In the genomic region with DNA sequence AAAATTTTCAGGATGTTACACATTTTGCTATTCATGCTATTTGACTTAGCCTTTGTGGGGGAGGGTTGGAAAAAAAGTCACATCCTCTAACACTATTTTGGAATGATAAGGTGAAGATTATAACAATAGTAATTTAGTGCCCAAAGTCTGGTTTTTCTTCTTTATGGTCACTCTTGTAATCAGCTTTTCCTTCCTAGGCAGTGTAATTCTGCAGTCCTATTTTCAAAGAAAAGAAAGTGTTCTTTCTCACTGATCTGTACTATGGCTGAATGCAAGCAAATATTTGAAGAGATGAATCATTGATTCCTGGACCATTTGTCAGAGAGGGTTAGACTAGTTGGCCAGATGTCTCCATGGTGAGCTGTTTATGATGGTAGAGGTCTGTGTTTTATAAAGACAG, we compare ENCODE assay signal across 11 cellular contexts. TPM values are rescaled to one million over a fixed set of nuclear protein-coding genes. Genes with fewer than 3 reads are reported as not detected.
DNase-seq lines count a peak whose midpoint lies in the region; TF ChIP-seq lines count a peak whose summit lies in the region.
"Had no signal": no experiment of that assay in that cellular context is flagged by ENCODE, and none has a peak within 500 bp of the region (broad histone marks: within the 10 kb centered on the region; RNA-seq: fewer than 3 reads in every experiment).

No MANE protein-coding gene starts in this region.

- CTCF ChIA-PET in activated naive CD4-positive, alpha-beta T cell treated with anti-CD3 and anti-CD28 coated beads for 36 hours (lab: Charles Lee) = interaction anchor here (0.6 to 1.2 kb wide), 2 partner anchors 9 to 25 kb away, joined by 4 to 6 read pairs; partner anchors contain the start of genes PSME3IP1 and RSPRY1

- H3K27me3 Mint-ChIP-seq in activated naive CD4-positive, alpha-beta T cell treated with anti-CD3 and anti-CD28 coated beads for 36 hours (ENCODE audit: low read depth) = no peaks in the 10 kb centered on the region

- H3K36me3 Mint-ChIP-seq in activated naive CD4-positive, alpha-beta T cell treated with anti-CD3 and anti-CD28 coated beads for 36 hours (ENCODE audit: low read depth) = peaks cover 4% of the 10 kb centered on the region

- intact Hi-C loops in activated naive CD4-positive, alpha-beta T cell treated with anti-CD3 and anti-CD28 coated beads for 36 hours (cut with micrococcal nuclease) = loop anchor here (5.0 kb wide), 1 partner anchor 33 kb away; no protein-coding TSS in a partner anchor

- peaks cover 40% of the 10 kb centered on the region for H3K4me1 Mint-ChIP-seq in activated naive CD4-positive, alpha-beta T cell treated with anti-CD3 and anti-CD28 coated beads for 36 hours (ENCODE audit: low read depth)

- no peak for TF ChIP-seq CTCF in choroid plexus epithelial cell (conservative IDR thresholded peaks at IDR 0.05; ENCODE audit: low read depth, low read length)

- no peak overlapping the region for H3K4me3 ChIP-seq in choroid plexus epithelial cell (ENCODE audit: low read depth, low read length)
- H3K4me3 ChIP-seq: GM12878 had no signal

- peak; percentile 36 for DNase-seq in COLO829 (ENCODE audit: low spot score)
- DNase-seq in NCI-H146 (lab: John Stamatoyannopoulos, UW) = peak; percentile 60
- peak; percentile 96 for DNase-seq in choroid plexus epithelial cell (ENCODE audit: low read depth)
- DNase-seq in myocyte (ENCODE audit: low read depth) = peak; percentile 85
- DNase-seq in T-helper 1 cell = no peak
- DNase-seq in erythroblast (lab: John Stamatoyannopoulos, UW) = no peak
- no peak for DNase-seq in NCI-H2171 (lab: John Stamatoyannopoulos, UW)
- DNase-seq in activated naive CD4-positive, alpha-beta T cell treated with anti-CD3 and anti-CD28 coated beads for 36 hours = no peak
- DNase-seq: amygdala had no signal

- no peak for TF ChIP-seq POLR2A in erythroblast (IDR thresholded peaks at IDR 0.05; ENCODE audit: low read length)

- no peak overlapping the region for H3K4me3 Mint-ChIP-seq in activated naive CD4-positive, alpha-beta T cell treated with anti-CD3 and anti-CD28 coated beads for 36 hours
- H3K4me3 Mint-ChIP-seq: neural crest cell had no signal

- no peak overlapping the region for H3K27ac Mint-ChIP-seq in activated naive CD4-positive, alpha-beta T cell treated with anti-CD3 and anti-CD28 coated beads for 36 hours

- no peaks in the 10 kb centered on the region for H3K9me3 Mint-ChIP-seq in activated naive CD4-positive, alpha-beta T cell treated with anti-CD3 and anti-CD28 coated beads for 36 hours

RNA-seq across cellular contexts. Expression of gene RSPRY1, which starts 8.4 kb away (rescaled TPM):
- 39.6 and 42.1 TPM in 2 replicates for total RNA-seq in myocyte
- polyA plus RNA-seq in myocyte (2012) = 21.3 TPM
- 10 to 100 TPM; 25.7 to 28.7 TPM for total RNA-seq in activated naive CD4-positive, alpha-beta T cell treated with anti-CD3 and anti-CD28 coated beads for 36 hours

RNA-seq across cellular contexts. Expression of gene PSME3IP1, which starts 8.7 kb away (rescaled TPM):
- total RNA-seq in myocyte = 76.0 and 78.4 TPM in 2 replicates
- polyA plus RNA-seq in myocyte (2012) = 58.4 TPM
- 100 to 1,000 TPM; 106 to 110 TPM for total RNA-seq in activated naive CD4-positive, alpha-beta T cell treated with anti-CD3 and anti-CD28 coated beads for 36 hours

RNA-seq across cellular contexts. Expression of gene ARL2BP, which starts 50.5 kb away (rescaled TPM):
- total RNA-seq in myocyte = 60.6 and 76.3 TPM in 2 replicates
- polyA plus RNA-seq in myocyte (2012) = 41.8 TPM
- total RNA-seq in activated naive CD4-positive, alpha-beta T cell treated with anti-CD3 and anti-CD28 coated beads for 36 hours = 10 to 100 TPM; 11.0 to 11.2 TPM

Comparison
In these comparisons a context has a peak if more than half of its experiments do, and no peak if none do; other contexts are left out.
1. DNase-seq: peak in COLO829 (single experiment), NCI-H146 (single experiment), choroid plexus epithelial cell (single experiment) and myocyte (single experiment); none in T-helper 1 cell (0 of 5), erythroblast (0 of 2), NCI-H2171 (single experiment) and activated naive CD4-positive, alpha-beta T cell treated with anti-CD3 and anti-CD28 coated beads for 36 hours (single experiment).